Comparison of ENCODE assay signal across 24 cellular contexts in the genomic region with DNA sequence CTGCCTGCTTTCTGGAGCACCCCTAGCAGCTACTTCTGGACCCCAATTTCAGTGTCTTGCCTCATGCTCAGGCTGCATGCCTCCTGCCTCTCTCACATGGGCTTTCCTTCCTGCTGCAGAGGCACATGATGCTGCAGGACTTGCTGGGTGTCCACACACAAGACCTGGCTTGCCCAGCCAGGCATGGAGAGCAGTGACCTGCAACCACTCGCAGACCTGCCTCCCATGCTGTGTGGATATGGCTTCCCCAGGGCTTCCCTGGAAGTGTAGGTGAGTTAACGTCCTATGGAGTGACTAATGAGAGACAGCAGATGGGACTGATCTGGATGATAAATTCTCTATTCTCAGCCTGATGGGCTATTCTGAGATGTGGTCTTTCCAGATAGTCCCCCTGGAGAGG. TPM values are rescaled to one million over a fixed set of nuclear protein-coding genes. Genes with fewer than 3 reads are reported as not detected.
DNase-seq lines count a peak whose midpoint lies in the region; ATAC-seq and TF ChIP-seq lines count a peak whose summit lies in the region.
"Had no signal": no experiment of that assay in that cellular context is flagged by ENCODE, and none has a peak within 500 bp of the region (broad histone marks: within the 10 kb centered on the region; RNA-seq: fewer than 3 reads in every experiment).

No MANE protein-coding gene starts in this region.

- H2AFZ ChIP-seq in IMR-90 (replicated peaks; ENCODE audit: low read length, poor library complexity), result peak overlapping the region; percentile 26
- H2AFZ ChIP-seq: PC-9 had no signal

- H2AK5ac ChIP-seq in IMR-90 (ENCODE audit: low read depth, low read length), result no peak overlapping the region

- H3K56ac ChIP-seq in IMR-90 (ENCODE audit: extremely low read depth, insufficient read depth, low read length), result no peak overlapping the region

- no CpG with 5 or more reads among the region's 2 CpGs for WGBS in IMR-90 (ENCODE audit: extremely low coverage in 2 of 2, insufficient read length in 1 of 2), 2 experiments

- no TSS peak for BruUV-seq in IMR-90 (replicated peaks; lab: Mats Ljungman, UMichigan)

- H2AK9ac ChIP-seq in IMR-90 (replicated peaks; ENCODE audit: low read depth, low read length, poor library complexity), result no peak overlapping the region

- H4K91ac ChIP-seq in IMR-90 (ENCODE audit: insufficient read depth, low read depth, low read length), result no peak overlapping the region

- H3K27ac ChIP-seq in IMR-90 (ENCODE audit: insufficient read depth, low read length) (no peak overlapping the region), epithelial cell of prostate (no peak overlapping the region)
- H3K27ac ChIP-seq: 22Rv1; BLaER1 treated with 17β-estradiol and CSF1 and Interleukin-3, amounts not matched to agents 10 nM and 100 nM; PC-9; RWPE1 had no signal

- POLR2A ChIA-PET in IMR-90 (lab: Charles Lee; ENCODE audit: unreplicated experiment), result no interaction called here

- intact Hi-C loops in IMR-90 (cut with micrococcal nuclease), result loop anchor here (5.0 to 10.0 kb wide), 2 partner anchors 806 to 1079 kb away; no protein-coding TSS in a partner anchor

- H3K27me3 ChIP-seq in IMR-90 (ENCODE audit: control insufficient read depth, insufficient read depth, low read length) (peaks cover 2% of the 10 kb centered on the region), H7 (ENCODE audit: control insufficient read depth, insufficient read depth, low read length) (no peaks in the 10 kb centered on the region)
- H3K27me3 ChIP-seq: BLaER1 treated with 17β-estradiol and CSF1 and Interleukin-3, amounts not matched to agents 10 nM and 100 nM had no signal

- H2BK20ac ChIP-seq in IMR-90 (ENCODE audit: low read depth, low read length), result no peak overlapping the region

- H3K4ac ChIP-seq in IMR-90 (ENCODE audit: low read depth, low read length), result no peak overlapping the region

- no peak overlapping the region for H3K23ac ChIP-seq in IMR-90 (ENCODE audit: low read depth, low read length)

- no peak overlapping the region for H2BK5ac ChIP-seq in IMR-90 (ENCODE audit: low read depth, low read length, poor library complexity, severe bottlenecking)

- no peaks in the 10 kb centered on the region for H3K79me1 ChIP-seq in IMR-90 (ENCODE audit: low read depth in 1 of 2, low read length in 2 of 2)

- H4K5ac ChIP-seq in IMR-90 (ENCODE audit: low read depth, low read length), result no peak overlapping the region

- H3K9ac ChIP-seq in IMR-90 (ENCODE audit: low read depth, low read length), result no peak overlapping the region
- H3K9ac ChIP-seq: BLaER1 treated with 17β-estradiol and CSF1 and Interleukin-3, amounts not matched to agents 10 nM and 100 nM had no signal

- no peak overlapping the region for H4K8ac ChIP-seq in IMR-90 (ENCODE audit: low read depth in 2 of 2, low read length in 2 of 2)

- ATAC-seq in IMR-90 (ENCODE audit: low read depth), result no peak
- ATAC-seq in HG02642 (IDR thresholded peaks at IDR 0.05; ENCODE audit: poor library complexity, unreplicated experiment), result no peak
- no peak for ATAC-seq in GM21737 (IDR thresholded peaks at IDR 0.05; ENCODE audit: unreplicated experiment)
- ATAC-seq: SK-N-SH treated with all-trans-retinoic acid at 6 μM for 48 hours had no signal

- no peak for TF ChIP-seq POLR2A in IMR-90 (IDR thresholded peaks at IDR 0.05; ENCODE audit: low read depth, low read length)

- H2BK15ac ChIP-seq in IMR-90 (ENCODE audit: low read depth, low read length), result no peak overlapping the region

- dilution Hi-C loops in IMR-90 (cut with HindIII; ENCODE audit: low sequenced_read_pairs, unreplicated experiment), result no loop called here

- H3K4me2 ChIP-seq in IMR-90 (ENCODE audit: low read depth, low read length), result no peak overlapping the region
- H3K4me2 ChIP-seq: BLaER1 treated with 17β-estradiol and CSF1 and Interleukin-3, amounts not matched to agents 10 nM and 100 nM; PC-9 had no signal

- no peak overlapping the region for H2BK120ac ChIP-seq in IMR-90 (ENCODE audit: low read depth, low read length)

- in situ Hi-C loops in IMR-90 (cut with MboI; ENCODE audit: low sequenced_read_pairs), result loop anchor here (10.0 kb wide), 3 partner anchors 179 to 1249 kb away; partner anchors contain the start of gene SPOCK1

- no peaks in the 10 kb centered on the region for H3K9me3 ChIP-seq in IMR-90 (ENCODE audit: control insufficient read depth, insufficient read depth, low read length)
- H3K9me3 ChIP-seq: BLaER1 treated with 17β-estradiol and CSF1 and Interleukin-3, amounts not matched to agents 10 nM and 100 nM had no signal

- H3K4me3 ChIP-seq in IMR-90 (ENCODE audit: insufficient read depth, low read depth, low read length) (no peak overlapping the region), H7 (ENCODE audit: insufficient read depth, low read depth, low read length) (no peak overlapping the region)
- H3K4me3 ChIP-seq: BLaER1 treated with 17β-estradiol and CSF1 and Interleukin-3, amounts not matched to agents 10 nM and 100 nM; PC-9 had no signal

- H3K9me1 ChIP-seq in IMR-90 (ENCODE audit: insufficient read depth, low read length), result no peaks in the 10 kb centered on the region

- H3K36me3 ChIP-seq in IMR-90 (ENCODE audit: control insufficient read depth, insufficient read depth, low read length) (no peaks in the 10 kb centered on the region), H7 (replicated peaks; ENCODE audit: control insufficient read depth, insufficient read depth, low read length) (no peaks in the 10 kb centered on the region)
- H3K36me3 ChIP-seq: BLaER1 treated with 17β-estradiol and CSF1 and Interleukin-3, amounts not matched to agents 10 nM and 100 nM had no signal

- no peak for TF ChIP-seq RAD21 in IMR-90 (IDR thresholded peaks at IDR 0.05; ENCODE audit: low read length)

- no peak overlapping the region for H3K14ac ChIP-seq in IMR-90 (replicated peaks; ENCODE audit: low read depth, low read length)

- no peak for TF ChIP-seq CTCF in IMR-90 (conservative IDR thresholded peaks at IDR 0.05; ENCODE audit: low read depth, low read length)

- H3K18ac ChIP-seq in IMR-90 (ENCODE audit: low read depth, low read length), result no peak overlapping the region

- H4K20me1 ChIP-seq in IMR-90 (ENCODE audit: insufficient read depth, low read length), result no peaks in the 10 kb centered on the region
- H4K20me1 ChIP-seq: BLaER1 treated with 17β-estradiol and CSF1 and Interleukin-3, amounts not matched to agents 10 nM and 100 nM had no signal

- DNase-seq in NCI-H146 (lab: John Stamatoyannopoulos, UW) (peak; percentile 33), NCI-H146 treated with DMSO at 0.1 percent for 48 hours (lab: John Stamatoyannopoulos, UW; ENCODE audit: unreplicated experiment) (no peak), IMR-90 (no peak), epithelial cell of prostate (ENCODE audit: low read depth, low spot score) (peak; percentile 36), left kidney (ENCODE audit: low read depth, low spot score) (peak; percentile 66), H7 (no peak)
- DNase-seq: Calu3; CD4-positive, alpha-beta memory T cell; DMS153; H9; Karpas-422; NCI-H1417; NCI-H187 treated with DMSO at 0.1 percent for 48 hours; NCI-H2107; NCI-H510A; NCI-H748 treated with DMSO at 0.1 percent for 48 hours; PC-9 had no signal

- no peaks in the 10 kb centered on the region for H3K4me1 ChIP-seq in IMR-90 (ENCODE audit: control insufficient read depth, insufficient read depth, low read length)

- CTCF ChIA-PET in IMR-90 (lab: Yijun Ruan, JAX), result no interaction called here

TF ChIP-seq in IMR-90, 13 proteins besides CTCF, POLR2A, EP300 and RAD21:
- TF ChIP-seq ELK1 (IDR thresholded peaks at IDR 0.05; ENCODE audit: borderline replicate concordance, low read depth, low read length) (no peak), MAZ (IDR thresholded peaks at IDR 0.05; ENCODE audit: borderline replicate concordance, low read depth, low read length) (no peak), MXI1 (IDR thresholded peaks at IDR 0.05; ENCODE audit: borderline replicate concordance, low read depth, low read length) (no peak), BHLHE40 (IDR thresholded peaks at IDR 0.05; ENCODE audit: low read depth, low read length) (no peak), CEBPB (IDR thresholded peaks at IDR 0.05; ENCODE audit: low read depth, low read length) (no peak), NFE2L2 (IDR thresholded peaks at IDR 0.05; ENCODE audit: low read depth, low read length) (no peak), SMC3 (IDR thresholded peaks at IDR 0.05; ENCODE audit: low read depth, low read length) (no peak), RCOR1 (IDR thresholded peaks at IDR 0.05; ENCODE audit: insufficient replicate concordance, low read length) (no peak), RFX5 (IDR thresholded peaks at IDR 0.05; ENCODE audit: low read depth, low read length) (no peak), FOS (IDR thresholded peaks at IDR 0.05; ENCODE audit: low read depth, low read length) (no peak)
- TF ChIP-seq, protein P1, sequence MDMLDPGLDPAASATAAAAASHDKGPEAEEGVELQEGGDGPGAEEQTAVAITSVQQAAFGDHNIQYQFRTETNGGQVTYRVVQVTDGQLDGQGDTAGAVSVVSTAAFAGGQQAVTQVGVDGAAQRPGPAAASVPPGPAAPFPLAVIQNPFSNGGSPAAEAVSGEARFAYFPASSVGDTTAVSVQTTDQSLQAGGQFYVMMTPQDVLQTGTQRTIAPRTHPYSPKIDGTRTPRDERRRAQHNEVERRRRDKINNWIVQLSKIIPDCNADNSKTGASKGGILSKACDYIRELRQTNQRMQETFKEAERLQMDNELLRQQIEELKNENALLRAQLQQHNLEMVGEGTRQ (IDR thresholded peaks at IDR 0.05; ENCODE audit: low read depth, low read length), result no peak

RNA-seq across cellular contexts. Expression of gene SMIM32, which starts 53.2 kb away (rescaled TPM):
- not detected in 2 replicates for total RNA-seq in IMR-90 (2012; rRNA removed)
- polyA plus RNA-seq in IMR-90 (2012; rRNA removed), result not detected in 2 replicates
- 0.02 TPM in 1 of 2 replicates, not detected in the other for polyA plus RNA-seq in IMR-90 (2012; cell fraction: cytosol; rRNA removed)
- polyA plus RNA-seq in IMR-90 (2012; cell fraction: nucleus; rRNA removed; ENCODE audit: low replicate concordance), result not detected in 2 replicates
- total RNA-seq in H7 (2014; rRNA removed; shearing (Covaris generic)), result 1.4 TPM in 2 replicates
- total RNA-seq: CD4-positive, alpha-beta memory T cell; H9; M059J; PC-9 had no signal
- polyA plus RNA-seq: CD4-positive, alpha-beta memory T cell had no signal

Comparison
In these comparisons a context has a peak if more than half of its experiments do, and no peak if none do; other contexts are left out.
1. DNase-seq: peak in NCI-H146 (single experiment), epithelial cell of prostate (single experiment) and left kidney (single experiment); none in NCI-H146 treated with DMSO at 0.1 percent for 48 hours (single experiment), IMR-90 (single experiment) and H7 (single experiment).